ENCODE assay signal across 7 cellular contexts in genomic region chr11:49911516-49911915, GRCh38. TPM values are rescaled to one million over a fixed set of nuclear protein-coding genes. Genes with fewer than 3 reads are reported as not detected.
"Had no signal": no experiment of that assay in that cellular context is flagged by ENCODE, and none has a peak within 500 bp of the region (broad histone marks: within the 10 kb centered on the region; RNA-seq: fewer than 3 reads in every experiment).

No MANE protein-coding gene starts in this region.

RNA-seq across cellular contexts. Expression of gene OR4C13, which starts 40.7 kb away (rescaled TPM):
- total RNA-seq: GM23248, GM23338, H1, H4, H7, H9, HFFc6 had no signal
- polyA plus RNA-seq: GM23248, GM23338, H1 had no signal
